In the genomic region with DNA sequence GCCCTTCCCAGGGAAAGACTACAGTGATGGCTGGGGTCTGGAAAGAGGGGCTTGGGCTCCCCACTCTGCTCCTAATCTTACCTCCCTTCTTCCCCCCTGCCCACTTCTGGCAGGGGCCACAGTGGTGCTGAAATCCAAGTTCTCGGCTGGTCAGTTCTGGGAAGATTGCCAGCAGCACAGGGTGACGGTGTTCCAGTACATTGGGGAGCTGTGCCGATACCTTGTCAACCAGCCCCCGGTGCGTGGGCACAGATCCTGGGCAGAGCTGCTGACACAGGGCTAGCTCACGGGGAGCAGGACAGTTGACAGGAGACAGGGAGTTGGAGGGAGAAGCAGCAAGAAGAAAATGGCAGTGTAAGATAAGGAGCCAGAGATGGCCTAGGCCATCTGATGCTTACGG, we compare ENCODE assay signal across 12 cellular contexts. TPM values are rescaled to one million over a fixed set of nuclear protein-coding genes. Genes with fewer than 3 reads are reported as not detected.
DNase-seq lines count a peak whose midpoint lies in the region; ATAC-seq, FAIRE-seq and TF ChIP-seq lines count a peak whose summit lies in the region.
"Had no signal": no experiment of that assay in that cellular context is flagged by ENCODE, and none has a peak within 500 bp of the region (broad histone marks: within the 10 kb centered on the region; RNA-seq: fewer than 3 reads in every experiment).

No MANE protein-coding gene starts in this region.

- H4K20me1 ChIP-seq in GM23248 (ENCODE audit: insufficient read depth), result no peaks in the 10 kb centered on the region
- H4K20me1 ChIP-seq in K562 (replicated peaks; ENCODE audit: control insufficient read depth, insufficient read depth, low read length), result no peaks in the 10 kb centered on the region

- H3K36me3 Mint-ChIP-seq in stimulated activated naive B cell treated with anti-CD40 and anti-IgM and Interleukin-4, amounts not matched to agents 10 μg/mL and 1 μg/mL and 100 μg/mL, for 72 hours, result peaks cover 31 to 44% of the 10 kb centered on the region in 2 donors

- no peak for TF ChIP-seq RAD21 in K562 (CRISPR knock-in tag; conservative IDR thresholded peaks at IDR 0.05 in 1 of 2, IDR thresholded peaks at IDR 0.05 in 1 of 2)

- 60 to 68% methylated on average over 7 of the region's 7 CpGs for WGBS in GM23248 (ENCODE audit: low coverage in 1 of 2, low lambda C conversion rate in 2 of 2, missing lambda C conversion rate in 2 of 2), 2 experiments
- 27% methylated on average over 7 of the region's 7 CpGs for WGBS in K562 (ENCODE audit: insufficient coverage, low coverage, missing lambda C conversion rate)

- H3K27me3 ChIP-seq in GM23248 (replicated peaks; ENCODE audit: insufficient read depth) (no peaks in the 10 kb centered on the region), K562 (ENCODE audit: control insufficient read depth in 2 of 2, insufficient read depth in 2 of 2, low read length in 2 of 2) (no peaks in the 10 kb centered on the region)
- H3K27me3 ChIP-seq: brain microvascular endothelial cell had no signal

- H3K4me1 Mint-ChIP-seq in stimulated activated naive B cell treated with anti-CD40 and anti-IgM and Interleukin-4, amounts not matched to agents 10 μg/mL and 1 μg/mL and 100 μg/mL, for 72 hours, result peaks cover 29 to 55% of the 10 kb centered on the region in 2 donors
- peaks cover 52% of the 10 kb centered on the region for H3K4me1 Mint-ChIP-seq in stimulated activated naive CD8-positive, alpha-beta T cell treated with anti-CD3 and anti-CD28 coated beads, Interleukin-15, amount 100 ng/mL, for 72 hours

- no peaks in the 10 kb centered on the region for H3K9me2 ChIP-seq in GM23248 (ENCODE audit: insufficient read depth)

- no peak overlapping the region for H3K27ac ChIP-seq in GM23248
- H3K27ac ChIP-seq in K562 (ENCODE audit: extremely low read depth, low read depth, low read length), result no peak overlapping the region
- H3K27ac ChIP-seq: brain microvascular endothelial cell, SK-N-MC had no signal

- H3K9me1 ChIP-seq in K562 (ENCODE audit: control insufficient read depth, insufficient read depth, low read length), result no peaks in the 10 kb centered on the region

- TF ChIP-seq CTCF in K562 (IDR thresholded peaks at IDR 0.05 in 2 of 3, conservative IDR thresholded peaks at IDR 0.05 in 1 of 3; ENCODE audit: insufficient read depth in 2 of 3, low read depth in 1 of 3, low read length in 3 of 3), result no peak

- no TSS peak for BruUV-seq in K562 (replicated peaks; lab: Mats Ljungman, UMichigan)

- H3K9me3 ChIP-seq in GM23248 (ENCODE audit: low read depth) (no peaks in the 10 kb centered on the region), K562 (replicated peaks; ENCODE audit: control insufficient read depth, insufficient read depth, low read depth, low read length) (no peaks in the 10 kb centered on the region)

- H3K36me3 ChIP-seq in GM23248 (ENCODE audit: low read depth), result peaks cover 1% of the 10 kb centered on the region; the same call in 1 of the 2 replicates
- peaks cover 5% of the 10 kb centered on the region; the same call in 1 of the 3 replicates for H3K36me3 ChIP-seq in K562 (ENCODE audit: control insufficient read depth, insufficient read depth, low read length)

- TF ChIP-seq POLR2A in K562 (conservative IDR thresholded peaks at IDR 0.05) (no peak), erythroblast (IDR thresholded peaks at IDR 0.05; ENCODE audit: low read length) (no peak)

- peak overlapping the region; percentile 27 for H3K27ac Mint-ChIP-seq in stimulated activated naive B cell treated with anti-CD40 and anti-IgM and Interleukin-4, amounts not matched to agents 10 μg/mL and 1 μg/mL and 100 μg/mL, for 72 hours
- peak overlapping the region in 1 of 2 donors; percentile 69 for H3K27ac Mint-ChIP-seq in stimulated activated naive CD8-positive, alpha-beta T cell treated with anti-CD3 and anti-CD28 coated beads, Interleukin-15, amount 100 ng/mL, for 72 hours

- POLR2A ChIA-PET in K562 (lab: Yijun Ruan, JAX), result no interaction called here

- peaks cover 7% of the 10 kb centered on the region; the same call in 1 of the 2 replicates for H3K4me1 ChIP-seq in GM23248 (ENCODE audit: insufficient read depth)
- H3K4me1 ChIP-seq in K562 (replicated peaks in 1 of 2; ENCODE audit: control insufficient read depth in 2 of 2, insufficient read depth in 2 of 2, low read length in 2 of 2), result peaks cover 10 to 49% of the 10 kb centered on the region in 2 experiments

- TF ChIP-seq EP300 in K562 (IDR thresholded peaks at IDR 0.05; ENCODE audit: low read length), result no peak

- no peak overlapping the region for H3K4me2 ChIP-seq in GM23248 (ENCODE audit: unreplicated experiment)
- H3K4me2 ChIP-seq in K562 (ENCODE audit: insufficient read depth, low read length), result no peak overlapping the region

- no peak overlapping the region for H3K4me3 Mint-ChIP-seq in stimulated activated naive B cell treated with anti-CD40 and anti-IgM and Interleukin-4, amounts not matched to agents 10 μg/mL and 1 μg/mL and 100 μg/mL, for 72 hours
- H3K4me3 Mint-ChIP-seq in stimulated activated naive CD8-positive, alpha-beta T cell treated with anti-CD3 and anti-CD28 coated beads, Interleukin-15, amount 100 ng/mL, for 72 hours, result no peak overlapping the region

- H3F3A ChIP-seq in GM23248 (ENCODE audit: insufficient read depth), result peaks cover 12% of the 10 kb centered on the region

- H3K79me2 ChIP-seq in GM23248 (ENCODE audit: insufficient read depth) (no peaks in the 10 kb centered on the region), K562 (ENCODE audit: control insufficient read depth, insufficient read depth, low read length) (no peaks in the 10 kb centered on the region)

- in situ Hi-C loops in GM23248 (cut with MboI) (no loop called here), K562 (cut with MboI) (loop anchor here (5.0 kb wide), 1 partner anchor 105 kb away; the partner anchor contains the start of gene ILF2)

- DNase-seq in GM23248 (peak; percentile 41), K562 (ENCODE audit: extremely low read depth in 1 of 4, low spot score in 3 of 4) (peak in 1 of 4 experiments; percentile 30), kidney tubule cell (ENCODE audit: low spot score) (peak; percentile 54), NCI-H1417 treated with DMSO at 0.1 percent for 48 hours (lab: John Stamatoyannopoulos, UW) (no peak), erythroblast (lab: John Stamatoyannopoulos, UW) (no peak)
- no peak for DNase-seq in stimulated activated naive B cell treated with anti-CD40 and anti-IgM and Interleukin-4, amounts not matched to agents 10 μg/mL and 1 μg/mL and 100 μg/mL, for 72 hours
- DNase-seq in stimulated activated naive CD8-positive, alpha-beta T cell treated with anti-CD3 and anti-CD28 coated beads, Interleukin-15, amount 100 ng/mL, for 72 hours, result no peak
- DNase-seq: brain microvascular endothelial cell, NCI-H2107 had no signal

- H2AFZ ChIP-seq in GM23248, result no peak overlapping the region
- H2AFZ ChIP-seq in K562 (ENCODE audit: low read depth, low read length), result no peak overlapping the region

- intact Hi-C loops in K562 (cut with micrococcal nuclease), result loop anchor here (10.0 kb wide), 1 partner anchor 263 kb away; no protein-coding TSS in a partner anchor

- CTCF ChIA-PET in K562 (lab: Yijun Ruan, JAX; ENCODE audit: low intra/inter-chr PET ratio), result no interaction called here

- no peak for FAIRE-seq in K562 (lab: Jason Lieb, UNC)

- no peaks in the 10 kb centered on the region for H3K9me3 Mint-ChIP-seq in stimulated activated naive B cell treated with anti-CD40 and anti-IgM and Interleukin-4, amounts not matched to agents 10 μg/mL and 1 μg/mL and 100 μg/mL, for 72 hours
- no peaks in the 10 kb centered on the region for H3K9me3 Mint-ChIP-seq in stimulated activated naive CD8-positive, alpha-beta T cell treated with anti-CD3 and anti-CD28 coated beads, Interleukin-15, amount 100 ng/mL, for 72 hours

- no peaks in the 10 kb centered on the region for H3K27me3 Mint-ChIP-seq in stimulated activated naive B cell treated with anti-CD40 and anti-IgM and Interleukin-4, amounts not matched to agents 10 μg/mL and 1 μg/mL and 100 μg/mL, for 72 hours
- H3K27me3 Mint-ChIP-seq in stimulated activated naive CD8-positive, alpha-beta T cell treated with anti-CD3 and anti-CD28 coated beads, Interleukin-15, amount 100 ng/mL, for 72 hours, result no peaks in the 10 kb centered on the region

- H3K4me3 ChIP-seq in GM23248 (no peak overlapping the region), K562 (no peak overlapping the region)
- H3K4me3 ChIP-seq: SK-N-MC had no signal

- H3K9ac ChIP-seq in GM23248 (no peak overlapping the region), K562 (ENCODE audit: insufficient read depth in 1 of 2, low read depth in 2 of 2, low read length in 2 of 2) (0 out of 4 replicates have a peak overlapping the region, but pooled peaks of 1 of the 2 experiments have one; percentile 22)

- ATAC-seq in K562 (no peak), GM19455 (IDR thresholded peaks at IDR 0.05; ENCODE audit: unreplicated experiment) (no peak)
- ATAC-seq in stimulated activated naive B cell treated with anti-CD40 and anti-IgM and Interleukin-4, amounts not matched to agents 10 μg/mL and 1 μg/mL and 100 μg/mL, for 72 hours (replicated peaks), result no peak
- ATAC-seq in stimulated activated naive CD8-positive, alpha-beta T cell treated with anti-CD3 and anti-CD28 coated beads, Interleukin-15, amount 100 ng/mL, for 72 hours, result no peak
- ATAC-seq: esophagus mucosa had no signal

RNA-seq across cellular contexts. Expression of gene SLC27A3, which starts 2.4 kb away (rescaled TPM):
- total RNA-seq in GM23248 (2014; rRNA removed; shearing (Covaris generic)), result 8.8 and 11.4 TPM in 2 replicates
- polyA plus RNA-seq in GM23248 (2016; fragmentation: Nextera tagmentation; extraction: Ambion mirVana), result 5.6 and 9.2 TPM in 2 replicates
- 12.5 and 30.3 TPM in 2 replicates for total RNA-seq in K562 (2011; cell fraction: chromatin; rRNA removed; ENCODE audit: low replicate concordance)
- 16.4 and 17.8 TPM in 2 replicates for total RNA-seq in K562 (2011; cell fraction: nucleolus; rRNA removed)
- total RNA-seq in K562 (2011; cell fraction: nucleoplasm; rRNA removed), result 10.8 and 15.5 TPM in 2 replicates
- 1.2 and 4.0 TPM in 2 replicates for total RNA-seq in K562 (2014; rRNA removed)
- total RNA-seq in K562 (2014; rRNA removed; fragmentation: Illumina TruSeq; extraction: Trizol), result 1.6 and 2.6 TPM in 2 replicates
- 2.1 and 3.0 TPM in 2 replicates for total RNA-seq in K562 (2015; rRNA removed; fragmentation: Illumina TruSeq; extraction: Trizol)
- total RNA-seq in K562 (2021), result 2.8 and 3.6 TPM in 2 replicates
- polyA plus RNA-seq in K562 (2011; rRNA removed), result 4.1 and 4.3 TPM in 2 replicates
- polyA plus RNA-seq in K562 (2011; cell fraction: cytosol; rRNA removed), result 4.4 and 4.6 TPM in 2 replicates
- 27.9 and 39.9 TPM in 2 replicates for polyA plus RNA-seq in K562 (2011; cell fraction: nucleus; rRNA removed)
- polyA plus RNA-seq in K562 (2012), result 5.5 and 7.3 TPM in 2 replicates
- polyA plus RNA-seq in K562 (2014; fragmentation: Illumina TruSeq; extraction: Trizol), result 4.7 and 4.9 TPM in 2 replicates
- polyA plus RNA-seq in K562 (2014; fragmentation: Nextera tagmentation; extraction: Ambion mirVana), result under 1 TPM; 0.57 to 0.79 TPM
- 4.3 and 5.2 TPM in 2 replicates for polyA plus RNA-seq in K562 (2014; rRNA removed)
- 3.5 and 3.8 TPM in 2 replicates for polyA minus RNA-seq in K562 (2011; rRNA and poly(A)+ RNA removed)
- polyA minus RNA-seq in K562 (2011; cell fraction: cytosol; rRNA and poly(A)+ RNA removed), result 3.2 and 4.8 TPM in 2 replicates
- polyA minus RNA-seq in K562 (2011; cell fraction: nucleus; rRNA and poly(A)+ RNA removed), result 2.7 and 4.0 TPM in 2 replicates

RNA-seq across cellular contexts. Expression of gene INTS3, which starts 49.8 kb away (rescaled TPM):
- 40.2 and 41.5 TPM in 2 replicates for total RNA-seq in GM23248 (2014; rRNA removed; shearing (Covaris generic))
- polyA plus RNA-seq in GM23248 (2016; fragmentation: Nextera tagmentation; extraction: Ambion mirVana), result 17.3 and 19.9 TPM in 2 replicates
- total RNA-seq in K562 (2011; cell fraction: chromatin; rRNA removed; ENCODE audit: low replicate concordance), result 186 and 226 TPM in 2 replicates
- 87.4 and 90.9 TPM in 2 replicates for total RNA-seq in K562 (2011; cell fraction: nucleolus; rRNA removed)
- 121 and 131 TPM in 2 replicates for total RNA-seq in K562 (2011; cell fraction: nucleoplasm; rRNA removed)
- 11.4 and 15.5 TPM in 2 replicates for total RNA-seq in K562 (2014; rRNA removed)
- total RNA-seq in K562 (2014; rRNA removed; fragmentation: Illumina TruSeq; extraction: Trizol), result 12.2 and 14.3 TPM in 2 replicates
- total RNA-seq in K562 (2015; rRNA removed; fragmentation: Illumina TruSeq; extraction: Trizol), result 14.9 and 15.6 TPM in 2 replicates
- total RNA-seq in K562 (2021), result 23.6 and 24.1 TPM in 2 replicates
- 16.6 and 35.4 TPM in 2 replicates for polyA plus RNA-seq in K562 (2011; rRNA removed)
- 11.3 and 19.7 TPM in 2 replicates for polyA plus RNA-seq in K562 (2011; cell fraction: cytosol; rRNA removed)
- 134 and 147 TPM in 2 replicates for polyA plus RNA-seq in K562 (2011; cell fraction: nucleus; rRNA removed)
- polyA plus RNA-seq in K562 (2012), result 21.2 and 29.9 TPM in 2 replicates
- polyA plus RNA-seq in K562 (2014; fragmentation: Illumina TruSeq; extraction: Trizol), result 17.2 and 20.4 TPM in 2 replicates
- polyA plus RNA-seq in K562 (2014; fragmentation: Nextera tagmentation; extraction: Ambion mirVana), result 1 to 10 TPM; 6.3 to 7.8 TPM
- polyA plus RNA-seq in K562 (2014; rRNA removed), result 13.2 and 15.3 TPM in 2 replicates
- polyA minus RNA-seq in K562 (2011; rRNA and poly(A)+ RNA removed), result 26.3 and 30.0 TPM in 2 replicates
- 15.4 and 18.2 TPM in 2 replicates for polyA minus RNA-seq in K562 (2011; cell fraction: cytosol; rRNA and poly(A)+ RNA removed)
- 27.9 and 49.8 TPM in 2 replicates for polyA minus RNA-seq in K562 (2011; cell fraction: nucleus; rRNA and poly(A)+ RNA removed)

Comparison
In these comparisons a context has a peak if more than half of its experiments do, and no peak if none do; other contexts are left out.
1. DNase-seq: peak in GM23248 (single experiment) and kidney tubule cell (single experiment); none in stimulated activated naive B cell treated with anti-CD40 and anti-IgM and Interleukin-4, amounts not matched to agents 10 μg/mL and 1 μg/mL and 100 μg/mL, for 72 hours (single experiment), stimulated activated naive CD8-positive, alpha-beta T cell treated with anti-CD3 and anti-CD28 coated beads, Interleukin-15, amount 100 ng/mL, for 72 hours (0 of 2), NCI-H1417 treated with DMSO at 0.1 percent for 48 hours (single experiment) and erythroblast (0 of 2).